Comparison of ENCODE assay signal across 8 cellular contexts in genomic region chr13:42354246-42355117, GRCh38.
DNase-seq lines count a peak whose midpoint lies in the region; ATAC-seq, FAIRE-seq and TF ChIP-seq lines count a peak whose summit lies in the region.

No MANE protein-coding gene starts in this region.

- H3K4me1 ChIP-seq in RWPE2 (ENCODE audit: insufficient read depth, poor library complexity, severe bottlenecking) = no peaks in the 10 kb centered on the region
- no peaks in the 10 kb centered on the region for H3K4me1 ChIP-seq in trophoblast cell (ENCODE audit: control insufficient read depth in 1 of 2, insufficient read depth in 2 of 2, low read length in 2 of 2)

- H2BK12ac ChIP-seq in trophoblast cell (ENCODE audit: low read length) = no peak overlapping the region

- H3K79me2 ChIP-seq in trophoblast cell (ENCODE audit: control insufficient read depth, insufficient read depth, low read length, poor library complexity) = no peaks in the 10 kb centered on the region

- no peak overlapping the region for H3K4ac ChIP-seq in trophoblast cell (ENCODE audit: low read depth, low read length)

- ATAC-seq in Right ventricle myocardium inferior (peak; percentile 39), left ventricle myocardium superior (no peak), HG02759 (IDR thresholded peaks at IDR 0.05; ENCODE audit: unreplicated experiment) (peak; percentile 75), RWPE2 (ENCODE audit: low read depth) (0 out of 3 replicates have a peak, but pooled peaks have one; percentile 17)

- no peak overlapping the region for H2BK120ac ChIP-seq in trophoblast cell (ENCODE audit: insufficient read depth, low read length, poor library complexity)

- H3K4me2 ChIP-seq in trophoblast cell (ENCODE audit: low read length) = no peak overlapping the region

- no peak overlapping the region for H4K8ac ChIP-seq in trophoblast cell (ENCODE audit: low read depth, low read length)

- TF ChIP-seq CTCF in RWPE2 (IDR thresholded peaks at IDR 0.05; ENCODE audit: poor library complexity, severe bottlenecking) (no peak), bronchial epithelial cell (IDR thresholded peaks at IDR 0.05; ENCODE audit: insufficient read depth, low read length, severe bottlenecking) (no peak)

- DNase-seq in Right ventricle myocardium inferior (ENCODE audit: missing footprints) (no peak), left ventricle myocardium superior (no peak), RWPE2 (ENCODE audit: low spot score) (no peak), bronchial epithelial cell (ENCODE audit: low read depth) (peak; percentile 74), retina (peak; percentile 8), trophoblast cell (no peak), NCI-H2107 treated with DMSO at 0.1 percent for 48 hours (lab: John Stamatoyannopoulos, UW; ENCODE audit: unreplicated experiment) (no peak)

- H3K79me1 ChIP-seq in trophoblast cell (ENCODE audit: low read length) = no peaks in the 10 kb centered on the region

- no peak overlapping the region for H3K18ac ChIP-seq in trophoblast cell (ENCODE audit: low read length)

- no peak overlapping the region for H2AK5ac ChIP-seq in trophoblast cell (ENCODE audit: low read length)

- no peak overlapping the region for H3K27ac ChIP-seq in RWPE2 (ENCODE audit: poor library complexity, severe bottlenecking)
- no peak overlapping the region for H3K27ac ChIP-seq in trophoblast cell (ENCODE audit: low read depth, low read length)

- H3K36me3 ChIP-seq in RWPE2 (ENCODE audit: low read depth) (no peaks in the 10 kb centered on the region), bronchial epithelial cell (ENCODE audit: control insufficient read depth, insufficient read depth, low read length) (no peaks in the 10 kb centered on the region), trophoblast cell (ENCODE audit: control insufficient read depth in 1 of 2, insufficient read depth in 2 of 2, low read length in 2 of 2) (no peaks in the 10 kb centered on the region)

- H4K91ac ChIP-seq in trophoblast cell (ENCODE audit: low read depth, low read length) = no peak overlapping the region

- H3K14ac ChIP-seq in trophoblast cell (ENCODE audit: low read length) = no peak overlapping the region

- no peak overlapping the region for H3K9ac ChIP-seq in trophoblast cell (ENCODE audit: low read length)

- peak; percentile 84 for FAIRE-seq in bronchial epithelial cell (lab: Jason Lieb, UNC)

- WGBS in trophoblast cell (ENCODE audit: extremely low coverage, insufficient coverage, insufficient read length) = no CpG with 5 or more reads among the region's 6 CpGs

- H3K9me3 ChIP-seq in RWPE2 (ENCODE audit: severe bottlenecking) (no peaks in the 10 kb centered on the region), trophoblast cell (ENCODE audit: insufficient read depth, low read depth, low read length) (no peaks in the 10 kb centered on the region)

- no peak overlapping the region for H4K12ac ChIP-seq in trophoblast cell (ENCODE audit: low read depth, low read length)

- H2BK5ac ChIP-seq in trophoblast cell (ENCODE audit: low read depth, low read length, poor library complexity) = no peak overlapping the region

- intact Hi-C loops in Right ventricle myocardium inferior (cut with DNase I) (no loop called here), left ventricle myocardium superior (cut with micrococcal nuclease) (no loop called here)

- H3K4me3 ChIP-seq in RWPE2 (ENCODE audit: severe bottlenecking) (no peak overlapping the region), bronchial epithelial cell (ENCODE audit: low read depth, low read length) (no peak overlapping the region), trophoblast cell (ENCODE audit: low read depth, low read length) (no peak overlapping the region)

- H3K27me3 ChIP-seq in RWPE2 (ENCODE audit: insufficient read depth, poor library complexity, severe bottlenecking) (no peaks in the 10 kb centered on the region), bronchial epithelial cell (ENCODE audit: control insufficient read depth, insufficient read depth, low read length) (no peaks in the 10 kb centered on the region), trophoblast cell (ENCODE audit: insufficient read depth, low read length) (no peaks in the 10 kb centered on the region)

- no peak overlapping the region for H3K23ac ChIP-seq in trophoblast cell (ENCODE audit: low read length)

- H2AFZ ChIP-seq in trophoblast cell (ENCODE audit: insufficient read depth, low read length, poor library complexity) = no peak overlapping the region

Comparison
In these comparisons a context has a peak if more than half of its experiments do, and no peak if none do; other contexts are left out.
1. DNase-seq: peak in bronchial epithelial cell (single experiment) and retina (single experiment); none in Right ventricle myocardium inferior (single experiment), left ventricle myocardium superior (single experiment), RWPE2 (single experiment), trophoblast cell (0 of 2) and NCI-H2107 treated with DMSO at 0.1 percent for 48 hours (single experiment).